In the genomic region with DNA sequence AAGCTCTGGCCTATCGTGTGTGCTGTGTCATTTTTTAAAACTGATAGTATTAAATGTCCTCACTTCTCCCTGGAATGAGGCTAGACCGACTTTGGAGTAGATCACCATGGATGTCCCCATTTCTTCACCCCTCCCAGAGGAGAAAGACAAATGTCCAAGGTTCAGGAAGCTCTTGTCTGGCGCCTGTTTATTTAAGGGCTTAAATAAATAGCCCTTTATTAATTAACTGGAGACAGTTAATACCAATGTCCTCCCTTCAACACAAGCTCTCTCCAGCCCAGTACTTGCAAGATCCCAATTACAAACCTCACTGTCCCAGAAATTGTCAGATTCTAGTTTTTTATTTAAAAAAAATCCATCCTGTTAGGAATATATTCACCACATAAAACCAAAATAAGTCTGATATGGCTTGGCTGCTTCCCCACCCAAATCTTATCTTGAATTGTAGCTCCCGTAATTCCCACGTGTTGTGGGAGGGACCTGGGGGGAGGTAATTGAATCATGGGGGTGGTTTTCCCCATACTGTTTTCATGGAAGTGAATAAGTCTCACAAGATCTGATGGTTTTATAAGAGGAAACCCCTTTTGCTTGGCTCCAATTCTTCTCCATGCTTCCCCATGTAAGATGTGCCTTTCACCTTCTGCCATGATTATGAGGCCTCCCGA, we compare ENCODE assay signal across 27 cellular contexts.
"Had no signal": no experiment of that assay in that cellular context is flagged by ENCODE, and none has a peak within 500 bp of the region (broad histone marks: within the 10 kb centered on the region; RNA-seq: fewer than 3 reads in every experiment).

No MANE protein-coding gene starts in this region.

- H3K36me3 ChIP-seq: colonic mucosa, esophagus squamous epithelium, heart right ventricle, prostate gland, right atrium auricular region, sigmoid colon, stomach, thyroid gland had no signal

- DNase-seq: colonic mucosa; effector CD8-positive, alpha-beta T cell; esophagus squamous epithelium; foreskin melanocyte; glutamatergic neuron; heart right ventricle; hypothalamus; immature natural killer cell; islet precursor cell; kidney glomerular epithelial cell; left colon; mesenchymal stem cell; midbrain; naive thymus-derived CD8-positive, alpha-beta T cell; nephron progenitor cell; nucleus accumbens; sigmoid colon; stimulated activated CD4-positive, alpha-beta T cell treated with anti-CD3 and anti-CD28 coated beads, Interleukin-2, amount 100 ng/mL, for 24 hours; stimulated activated CD4-positive, alpha-beta T cell treated with anti-CD3 and anti-CD28 coated beads, Interleukin-4, amount 100 ng/mL, for 24 hours; stimulated activated naive CD4-positive, alpha-beta T cell treated with Interleukin-2 at 50 U/mL for 16 hours; stomach; thyroid gland; trophoblast cell had no signal

- H3K27ac ChIP-seq: colonic mucosa, esophagus squamous epithelium, heart right ventricle, prostate gland, right atrium auricular region, sigmoid colon, stomach, thyroid gland had no signal

- H3K36me3 Mint-ChIP-seq: immature natural killer cell; naive thymus-derived CD8-positive, alpha-beta T cell; stimulated activated effector memory CD8-positive, alpha-beta T cell treated with anti-CD3 and anti-CD28 coated beads, Interleukin-12 subunit alpha, Interleukin-12 subunit beta, amount 100 ng/mL, for 72 hours had no signal

- H3K4me1 Mint-ChIP-seq: immature natural killer cell; naive thymus-derived CD8-positive, alpha-beta T cell; stimulated activated effector memory CD8-positive, alpha-beta T cell treated with anti-CD3 and anti-CD28 coated beads, Interleukin-12 subunit alpha, Interleukin-12 subunit beta, amount 100 ng/mL, for 72 hours had no signal

- ATAC-seq: heart right ventricle; left colon; naive thymus-derived CD8-positive, alpha-beta T cell; stimulated activated effector memory CD8-positive, alpha-beta T cell treated with anti-CD3 and anti-CD28 coated beads, Interleukin-12 subunit alpha, Interleukin-12 subunit beta, amount 100 ng/mL, for 72 hours had no signal

- H3K4me3 Mint-ChIP-seq: dendritic cell treated with granulocyte-macrophage colony-stimulating factor and Interleukin-4, amounts not matched to agents 40 ng/mL and 50 ng/mL, for 4 days; immature natural killer cell; naive thymus-derived CD8-positive, alpha-beta T cell; nephron progenitor cell; stimulated activated effector memory CD8-positive, alpha-beta T cell treated with anti-CD3 and anti-CD28 coated beads, Interleukin-12 subunit alpha, Interleukin-12 subunit beta, amount 100 ng/mL, for 72 hours had no signal

- H3K27me3 Mint-ChIP-seq: dendritic cell treated with granulocyte-macrophage colony-stimulating factor and Interleukin-4, amounts not matched to agents 40 ng/mL and 50 ng/mL, for 4 days had no signal

- H3K9me3 ChIP-seq: colonic mucosa, esophagus squamous epithelium, heart right ventricle, prostate gland, right atrium auricular region, stomach, thyroid gland had no signal

- H3K27ac Mint-ChIP-seq: dendritic cell treated with granulocyte-macrophage colony-stimulating factor and Interleukin-4, amounts not matched to agents 40 ng/mL and 50 ng/mL, for 4 days; immature natural killer cell; naive thymus-derived CD8-positive, alpha-beta T cell; nephron progenitor cell; stimulated activated effector memory CD8-positive, alpha-beta T cell treated with anti-CD3 and anti-CD28 coated beads, Interleukin-12 subunit alpha, Interleukin-12 subunit beta, amount 100 ng/mL, for 72 hours had no signal

- H3K4me3 ChIP-seq: colonic mucosa, esophagus squamous epithelium, heart right ventricle, prostate gland, right atrium auricular region, sigmoid colon, stomach, thyroid gland had no signal

- H3K27me3 ChIP-seq: colonic mucosa, esophagus squamous epithelium, right atrium auricular region, sigmoid colon, stomach, thyroid gland had no signal

- H3K9me3 Mint-ChIP-seq: nephron progenitor cell had no signal

- H3K4me1 ChIP-seq: colonic mucosa, esophagus squamous epithelium, heart right ventricle, prostate gland, right atrium auricular region, sigmoid colon, stomach, thyroid gland had no signal
